In the genomic region with DNA sequence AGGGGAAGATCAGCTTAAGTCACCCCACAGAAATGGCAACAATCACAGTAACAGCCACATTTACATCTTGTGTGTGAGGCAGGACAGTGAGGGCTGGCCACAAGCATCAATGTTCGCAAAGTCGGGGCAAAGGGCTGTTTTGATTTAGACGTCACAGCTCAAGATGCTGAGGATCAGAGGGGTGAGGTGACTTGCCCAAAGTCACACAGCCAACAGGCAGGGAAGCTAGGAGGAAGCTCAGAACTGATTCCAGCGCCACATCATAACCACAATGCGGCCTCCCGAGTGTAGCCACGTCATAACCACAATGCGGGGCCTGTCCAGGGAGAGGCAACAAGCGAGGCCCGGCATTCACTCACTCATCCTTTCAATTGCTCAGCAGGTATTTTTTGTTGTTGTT, we compare ENCODE assay signal across 8 cellular contexts. TPM values are rescaled to one million over a fixed set of nuclear protein-coding genes. Genes with fewer than 3 reads are reported as not detected.
DNase-seq lines count a peak whose midpoint lies in the region; ATAC-seq, FAIRE-seq and TF ChIP-seq lines count a peak whose summit lies in the region.

No MANE protein-coding gene starts in this region.

- peak overlapping the region; percentile 65 to 99 (median 93) for H3K27ac ChIP-seq in spleen

- 37 to 49% (median 41%) methylated on average over 10 of the region's 10 CpGs for WGBS in spleen, 5 donors

- ATAC-seq in HG02970 (IDR thresholded peaks at IDR 0.05; ENCODE audit: low FRiP score, unreplicated experiment) = no peak

- H3K9me3 ChIP-seq in spleen = no peaks in the 10 kb centered on the region

- TF ChIP-seq CTCF in astrocyte of the spinal cord (IDR thresholded peaks at IDR 0.05; ENCODE audit: low read depth, low read length) = no peak
- no peak for TF ChIP-seq CTCF in spleen (IDR thresholded peaks at IDR 0.05 in 8 of 11, conservative IDR thresholded peaks at IDR 0.05 in 3 of 11)
- no peak for TF ChIP-seq CTCF in GM20000 (IDR thresholded peaks at IDR 0.05; ENCODE audit: extremely low read depth, missing control alignments)
- no peak for TF ChIP-seq CTCF in D721Med (IDR thresholded peaks at IDR 0.05; ENCODE audit: insufficient read depth, missing control alignments)

- H3K4me3 ChIP-seq in astrocyte of the spinal cord (ENCODE audit: low read depth, low read length) = no peak overlapping the region
- peak overlapping the region in 6 of 8 donors; percentile 39 to 68 (median 45) for H3K4me3 ChIP-seq in spleen

- peaks cover 0 to 41% (median 5%) of the 10 kb centered on the region in 6 donors for H3K36me3 ChIP-seq in spleen

- H3K27me3 Mint-ChIP-seq in T-helper 2 cell treated with Interferon-gamma antibody and Interleukin-4, amounts not matched to agents 5 μg/mL and 100 μg/mL, for 36 hours (ENCODE audit: low read depth) = no peaks in the 10 kb centered on the region

- peaks cover 86% of the 10 kb centered on the region for H3K36me3 Mint-ChIP-seq in T-helper 2 cell treated with Interferon-gamma antibody and Interleukin-4, amounts not matched to agents 5 μg/mL and 100 μg/mL, for 36 hours (ENCODE audit: low read depth)

- no peak for TF ChIP-seq POLR2A in spleen (IDR thresholded peaks at IDR 0.05)

- in situ Hi-C loops in astrocyte of the spinal cord (cut with HindIII; ENCODE audit: low sequenced_read_pairs) = no loop called here

- peaks cover 0 to 7% (median 0%) of the 10 kb centered on the region in 7 donors for H3K27me3 ChIP-seq in spleen (replicated peaks in 1 of 7)

- no peaks in the 10 kb centered on the region for H3K9me3 Mint-ChIP-seq in T-helper 2 cell treated with Interferon-gamma antibody and Interleukin-4, amounts not matched to agents 5 μg/mL and 100 μg/mL, for 36 hours

- DNase-seq in ELR (ENCODE audit: low read depth) (peak; percentile 98), astrocyte of the spinal cord (ENCODE audit: low read depth, low spot score) (peak; percentile 91), spleen (peak; percentile 90), GM20000 (ENCODE audit: low spot score) (no peak), D721Med (ENCODE audit: insufficient read length, low spot score) (no peak), NCI-H345 treated with DMSO at 0.1 percent for 48 hours (lab: John Stamatoyannopoulos, UW; ENCODE audit: unreplicated experiment) (no peak)
- peak; percentile 82 for DNase-seq in T-helper 2 cell treated with Interferon-gamma antibody and Interleukin-4, amounts not matched to agents 5 μg/mL and 100 μg/mL, for 36 hours (ENCODE audit: low spot score)

- peaks cover 85% of the 10 kb centered on the region for H3K4me1 Mint-ChIP-seq in T-helper 2 cell treated with Interferon-gamma antibody and Interleukin-4, amounts not matched to agents 5 μg/mL and 100 μg/mL, for 36 hours (ENCODE audit: low read depth)

- peak overlapping the region; percentile 95 for H3K4me3 Mint-ChIP-seq in T-helper 2 cell treated with Interferon-gamma antibody and Interleukin-4, amounts not matched to agents 5 μg/mL and 100 μg/mL, for 36 hours

- H3K27ac Mint-ChIP-seq in T-helper 2 cell treated with Interferon-gamma antibody and Interleukin-4, amounts not matched to agents 5 μg/mL and 100 μg/mL, for 36 hours = peak overlapping the region; percentile 99

- intact Hi-C loops in spleen (cut with DNase I; ENCODE audit: low total_unique reads) = no loop called here

- no peak for FAIRE-seq in D721Med (lab: Jason Lieb, UNC)

- H3K4me1 ChIP-seq in spleen = peaks cover 21 to 100% (median 92%) of the 10 kb centered on the region in 6 donors

RNA-seq across cellular contexts. Expression of gene STK10, which starts 14.3 kb away (rescaled TPM):
- total RNA-seq in spleen = 100 to 1,000 TPM; 112 to 290 (median 182) TPM
- 10 to 100 TPM; 34.0 to 60.0 (median 55.2) TPM for polyA plus RNA-seq in spleen

RNA-seq across cellular contexts. Expression of gene EFCAB9, which starts 20.2 kb away (rescaled TPM):
- not detected for total RNA-seq in spleen
- not detected for polyA plus RNA-seq in spleen

Comparison
In these comparisons a context has a peak if more than half of its experiments do, and no peak if none do; other contexts are left out.
1. DNase-seq: peak in ELR (single experiment), T-helper 2 cell treated with Interferon-gamma antibody and Interleukin-4, amounts not matched to agents 5 μg/mL and 100 μg/mL, for 36 hours (single experiment), astrocyte of the spinal cord (single experiment) and spleen (single experiment); none in GM20000 (single experiment), D721Med (single experiment) and NCI-H345 treated with DMSO at 0.1 percent for 48 hours (single experiment).